Comparison of ENCODE assay signal across 8 cellular contexts in genomic region chr7:128476402-128477335, GRCh38. TPM values are rescaled to one million over a fixed set of nuclear protein-coding genes. Genes with fewer than 3 reads are reported as not detected.
DNase-seq lines count a peak whose midpoint lies in the region; TF ChIP-seq lines count a peak whose summit lies in the region.
"Not testable (repeated sequence)": the region's sequence is repeated elsewhere in the genome, so short reads cannot be mapped to it uniquely, and the experiment has no call there.

TSS of gene METTL2B (plus strand) at chr7:128476748. CDS start at chr7:128476766, 18 bp downstream.

- not testable (repeated sequence) for H3K27me3 ChIP-seq in testis

- CTCF ChIA-PET in activated naive CD4-positive, alpha-beta T cell treated with anti-CD3 and anti-CD28 coated beads, Interleukin-2, amount 10 ng/mL, durations not matched to agents 7 days and 5 days (lab: Charles Lee) = interaction anchor here (1.4 to 3.2 kb wide), 2 partner anchors 15 to 50 kb away, joined by 4 to 42 read pairs; no protein-coding TSS in a partner anchor

- H3K27me3 Mint-ChIP-seq in HFFc6 (ENCODE audit: insufficient read depth); activated naive CD4-positive, alpha-beta T cell treated with anti-CD3 and anti-CD28 coated beads, Interleukin-2, amount 10 ng/mL, durations not matched to agents 7 days and 5 days: not testable (repeated sequence)

- H3K4me3 Mint-ChIP-seq in HFFc6 = peak within 1 kb of the TSS; percentile 98
- peak within 1 kb of the TSS; percentile 99 for H3K4me3 Mint-ChIP-seq in activated naive CD4-positive, alpha-beta T cell treated with anti-CD3 and anti-CD28 coated beads, Interleukin-2, amount 10 ng/mL, durations not matched to agents 7 days and 5 days

- peak within 1 kb of the TSS; percentile 95 for H3K27ac Mint-ChIP-seq in HFFc6
- H3K27ac Mint-ChIP-seq in activated naive CD4-positive, alpha-beta T cell treated with anti-CD3 and anti-CD28 coated beads, Interleukin-2, amount 10 ng/mL, durations not matched to agents 7 days and 5 days = peak within 1 kb of the TSS; percentile 99

- H3K36me3 ChIP-seq in testis (ENCODE audit: low read depth, missing control alignments) = not testable (repeated sequence)

- H3K4me3 ChIP-seq in GM08714 (ENCODE audit: low read length) (peak within 1 kb of the TSS; percentile 97), testis (peak within 1 kb of the TSS; percentile 79 to 87)

- peaks cover 19% of the 10 kb centered on the region for H3K4me1 Mint-ChIP-seq in HFFc6 (ENCODE audit: low read depth)
- H3K4me1 Mint-ChIP-seq in activated naive CD4-positive, alpha-beta T cell treated with anti-CD3 and anti-CD28 coated beads, Interleukin-2, amount 10 ng/mL, durations not matched to agents 7 days and 5 days = peaks cover 34% of the 10 kb centered on the region

- WGBS in testis, 2 donors = 0 to 1% methylated on average over 35 to 62 of the region's 62 CpGs

- intact Hi-C loops in testis (cut with DNase I; ENCODE audit: low total_unique reads) = not testable (repeated sequence)

- TF ChIP-seq CTCF in HFFc6 (IDR thresholded peaks at IDR 0.05) (peak; percentile 66), testis (IDR thresholded peaks at IDR 0.05) (peak in 1 of 3 experiments; percentile 25)

- peak within 1 kb of the TSS; percentile 62 to 88 for H3K27ac ChIP-seq in testis

- H3K36me3 Mint-ChIP-seq in HFFc6 (ENCODE audit: low read depth) = not testable (repeated sequence)
- peaks cover 17% of the 10 kb centered on the region for H3K36me3 Mint-ChIP-seq in activated naive CD4-positive, alpha-beta T cell treated with anti-CD3 and anti-CD28 coated beads, Interleukin-2, amount 10 ng/mL, durations not matched to agents 7 days and 5 days

- peaks cover 11% of the 10 kb centered on the region for H3K4me1 ChIP-seq in testis

- DNase-seq in HFFc6 = peak; percentile 94
- DNase-seq in NAMALWA (ENCODE audit: low spot score) = peak; percentile 99
- DNase-seq in SK-N-DZ (ENCODE audit: low spot score) = peak; percentile 95
- DNase-seq in activated naive CD4-positive, alpha-beta T cell treated with anti-CD3 and anti-CD28 coated beads, Interleukin-2, amount 10 ng/mL, durations not matched to agents 7 days and 5 days = peak; percentile 96
- DNase-seq in globus pallidus (ENCODE audit: low spot score) = peak; percentile 84
- DNase-seq in occipital lobe (lab: John Stamatoyannopoulos, UW) = peak; percentile 91
- peak; percentile 97 for DNase-seq in testis

- TF ChIP-seq POLR2A in testis (IDR thresholded peaks at IDR 0.05) = peak; percentile 5

- not testable (repeated sequence) for H3K9me3 Mint-ChIP-seq in HFFc6; activated naive CD4-positive, alpha-beta T cell treated with anti-CD3 and anti-CD28 coated beads, Interleukin-2, amount 10 ng/mL, durations not matched to agents 7 days and 5 days

- not testable (repeated sequence) for H3K9me3 ChIP-seq in testis

RNA-seq across cellular contexts. Expression of gene METTL2B, which starts in this region (rescaled TPM):
- 10 to 100 TPM; 25.5 to 33.6 (median 31.7) TPM for total RNA-seq in HFFc6 (2021; fragmentation: NEBNext Ultra II Directional; extraction: Animal tissue kit (Norgen Biotek cat#: 25700))
- 40.8 and 47.6 TPM in 2 replicates for polyA plus RNA-seq in SK-N-DZ (2014; cell fraction: cytosol; rRNA removed)
- 18.5 and 41.3 TPM in 2 replicates for polyA plus RNA-seq in SK-N-DZ (2014; cell fraction: nucleus; rRNA removed)
- total RNA-seq in occipital lobe = 33.1 TPM
- total RNA-seq in testis = 10 to 100 TPM; 26.7 to 27.1 TPM
- polyA plus RNA-seq in testis (ENCODE audit: insufficient read depth, low read depth, low replicate concordance) = 20.0 TPM

Comparison
In these comparisons a context has a peak if more than half of its experiments do, and no peak if none do; other contexts are left out.
1. Peak in every context shown above with its lines: DNase-seq, H3K4me3 ChIP-seq and H3K27ac ChIP-seq.